Comparison of ENCODE assay signal across 8 cellular contexts in the genomic region with DNA sequence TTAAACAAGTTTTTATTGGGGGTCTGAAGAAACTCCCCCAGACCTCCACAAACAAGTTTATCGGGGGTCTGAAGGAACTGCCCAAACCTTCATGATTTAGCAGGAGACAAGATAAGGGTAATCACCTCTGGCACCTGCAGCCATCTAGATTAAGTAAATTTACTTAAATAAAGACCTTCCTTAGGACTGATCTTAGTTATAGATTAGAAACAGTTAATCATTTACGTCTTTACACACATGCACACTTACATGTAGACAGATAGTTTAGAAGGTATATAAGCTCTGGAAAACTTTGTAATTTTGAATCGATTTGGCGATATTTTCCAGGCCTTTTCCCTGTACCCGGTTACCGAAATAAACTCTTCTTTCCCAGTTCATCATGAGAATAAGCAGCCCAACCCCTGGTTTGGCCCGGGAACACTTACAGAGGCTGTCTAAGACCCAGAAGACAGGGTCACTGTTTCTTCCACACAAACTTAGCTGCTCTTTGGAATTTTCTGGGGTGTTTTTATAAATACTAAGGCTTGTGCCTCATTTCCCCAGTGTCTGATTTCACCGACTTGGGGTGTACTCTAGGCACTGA. TPM values are rescaled to one million over a fixed set of nuclear protein-coding genes. Genes with fewer than 3 reads are reported as not detected.
DNase-seq lines count a peak whose midpoint lies in the region; ATAC-seq and TF ChIP-seq lines count a peak whose summit lies in the region.

No MANE protein-coding gene starts in this region.

- TF ChIP-seq EP300 in SK-N-SH (IDR thresholded peaks at IDR 0.05; ENCODE audit: borderline replicate concordance in 1 of 2, low read depth in 1 of 2, low read length in 1 of 2) (no peak), ovary (IDR thresholded peaks at IDR 0.05) (no peak)

- peak overlapping the region; percentile 89 to 99 for H3K4me3 ChIP-seq in SK-N-SH (ENCODE audit: low read depth in 2 of 2, low read length in 1 of 2)
- H3K4me3 ChIP-seq in ascending aorta = peak overlapping the region; percentile 36 to 70
- H3K4me3 ChIP-seq in ovary = no peak overlapping the region

- no peaks in the 10 kb centered on the region for H4K20me1 ChIP-seq in SK-N-SH (ENCODE audit: insufficient read depth)

- POLR2A ChIA-PET in SK-N-SH (lab: Yijun Ruan, JAX) = interaction anchor here (0.6 to 1.3 kb wide), 2 partner anchors 185 to 210 kb away, joined by 3 read pairs; partner anchors contain the start of gene MAPK4

- peaks cover 30% of the 10 kb centered on the region for H3K79me2 ChIP-seq in SK-N-SH (ENCODE audit: insufficient read depth)

- peak overlapping the region; percentile 93 for H3K4me2 ChIP-seq in SK-N-SH

- peak overlapping the region; percentile 33; the same call in 1 of the 2 replicates for H3K9ac ChIP-seq in SK-N-SH

- intact Hi-C loops in ascending aorta (cut with DNase I) = loop anchor here (2.0 to 10.0 kb wide), 4 partner anchors 93 to 657 kb away; partner anchors contain the start of genes ACAA2, MAPK4, MBD1 and SMAD4
- intact Hi-C loops in ovary (cut with DNase I) = no loop called here

- peaks cover 3 to 6% of the 10 kb centered on the region in 2 experiments; a peak in 2 of 4 replicates for H3K4me1 ChIP-seq in SK-N-SH (ENCODE audit: control insufficient read depth in 1 of 2, insufficient read depth in 2 of 2, low read depth in 1 of 2, low read length in 1 of 2)
- peaks cover 0 to 7% of the 10 kb centered on the region in 2 donors for H3K4me1 ChIP-seq in ascending aorta
- H3K4me1 ChIP-seq in ovary (ENCODE audit: insufficient read depth) = peaks cover 3% of the 10 kb centered on the region

- DNase-seq in SK-N-SH (no peak), ascending aorta (ENCODE audit: low spot score in 2 of 2) (no peak), kidney glomerular epithelial cell (lab: John Stamatoyannopoulos, UW) (peak; percentile 6), substantia nigra (lab: John Stamatoyannopoulos, UW) (peak in 1 of 49 donors; percentile 24), anterior cingulate cortex (lab: John Stamatoyannopoulos, UW) (no peak), NCI-H1048 (lab: John Stamatoyannopoulos, UW) (no peak), ovary (no peak)

- H2AFZ ChIP-seq in SK-N-SH (ENCODE audit: low read depth) = peak overlapping the region; percentile 99

- H3K27ac ChIP-seq in SK-N-SH (ENCODE audit: low read depth in 2 of 2, low read length in 1 of 2) (peak overlapping the region in 1 of 2 experiments; percentile 78; a peak in 1 of 4 replicates), ascending aorta (peak overlapping the region; percentile 14 to 72), substantia nigra (ENCODE audit: low read depth, low read length, poor library complexity, severe bottlenecking) (peak overlapping the region; percentile 37), ovary (peak overlapping the region in 1 of 2 donors; percentile 49)

- peaks cover 0 to 4% of the 10 kb centered on the region in 2 experiments for H3K36me3 ChIP-seq in SK-N-SH (replicated peaks in 1 of 2; ENCODE audit: control insufficient read depth in 1 of 2, insufficient read depth in 2 of 2, low read length in 1 of 2)
- H3K36me3 ChIP-seq in ascending aorta = no peaks in the 10 kb centered on the region
- H3K36me3 ChIP-seq in ovary = no peaks in the 10 kb centered on the region

- 68% methylated on average over 7 of the region's 8 CpGs for WGBS in SK-N-SH (ENCODE audit: low lambda C conversion rate)
- WGBS in ovary, 3 donors = 67 to 73% (median 71%) methylated on average over 8 of the region's 8 CpGs

- TF ChIP-seq CTCF in SK-N-SH (IDR thresholded peaks at IDR 0.05) (no peak), ascending aorta (IDR thresholded peaks at IDR 0.05) (no peak), ovary (IDR thresholded peaks at IDR 0.05) (no peak)

- H3K9me3 ChIP-seq in SK-N-SH (peaks cover 11% of the 10 kb centered on the region), ascending aorta (peaks cover 0 to 3% of the 10 kb centered on the region in 2 donors), ovary (peaks cover 0 to 2% of the 10 kb centered on the region in 2 donors)

- H3K27me3 ChIP-seq in SK-N-SH (ENCODE audit: insufficient read depth) (no peaks in the 10 kb centered on the region), ascending aorta (no peaks in the 10 kb centered on the region), ovary (no peaks in the 10 kb centered on the region)

- no peak for TF ChIP-seq RAD21 in SK-N-SH (IDR thresholded peaks at IDR 0.05; ENCODE audit: low read length)

- CTCF ChIA-PET in SK-N-SH (lab: Yijun Ruan, JAX) = interaction anchor here (0.7 to 1.4 kb wide), 3 partner anchors 11 to 17 kb away, joined by 3 to 4 read pairs (median 3); no protein-coding TSS in a partner anchor

- ATAC-seq in SK-N-SH treated with all-trans-retinoic acid at 6 μM for 48 hours = no peak

- no peak for TF ChIP-seq POLR2A in ovary (IDR thresholded peaks at IDR 0.05)

- H3F3A ChIP-seq in SK-N-SH (replicated peaks; ENCODE audit: insufficient read depth) = no peaks in the 10 kb centered on the region

- no peaks in the 10 kb centered on the region for H3K9me2 ChIP-seq in SK-N-SH

TF ChIP-seq in SK-N-SH, 30 proteins besides CTCF, POLR2A, EP300 and RAD21:
- TF ChIP-seq IRF3 (IDR thresholded peaks at IDR 0.05; ENCODE audit: low read depth, low read length) = no peak

TF ChIP-seq in SK-N-SH treated with all-trans-retinoic acid at 6 μM for 48 hours, 23 proteins besides CTCF, POLR2A, EP300 and RAD21:
- no peak for TF ChIP-seq OSR1 (CRISPR knock-in tag; IDR thresholded peaks at IDR 0.05)
- TF ChIP-seq, protein P1, sequence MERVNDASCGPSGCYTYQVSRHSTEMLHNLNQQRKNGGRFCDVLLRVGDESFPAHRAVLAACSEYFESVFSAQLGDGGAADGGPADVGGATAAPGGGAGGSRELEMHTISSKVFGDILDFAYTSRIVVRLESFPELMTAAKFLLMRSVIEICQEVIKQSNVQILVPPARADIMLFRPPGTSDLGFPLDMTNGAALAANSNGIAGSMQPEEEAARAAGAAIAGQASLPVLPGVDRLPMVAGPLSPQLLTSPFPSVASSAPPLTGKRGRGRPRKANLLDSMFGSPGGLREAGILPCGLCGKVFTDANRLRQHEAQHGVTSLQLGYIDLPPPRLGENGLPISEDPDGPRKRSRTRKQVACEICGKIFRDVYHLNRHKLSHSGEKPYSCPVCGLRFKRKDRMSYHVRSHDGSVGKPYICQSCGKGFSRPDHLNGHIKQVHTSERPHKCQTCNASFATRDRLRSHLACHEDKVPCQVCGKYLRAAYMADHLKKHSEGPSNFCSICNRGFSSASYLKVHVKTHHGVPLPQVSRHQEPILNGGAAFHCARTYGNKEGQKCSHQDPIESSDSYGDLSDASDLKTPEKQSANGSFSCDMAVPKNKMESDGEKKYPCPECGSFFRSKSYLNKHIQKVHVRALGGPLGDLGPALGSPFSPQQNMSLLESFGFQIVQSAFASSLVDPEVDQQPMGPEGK (CRISPR knock-in tag; IDR thresholded peaks at IDR 0.05; ENCODE audit: borderline replicate concordance) = no peak
- no peak for TF ChIP-seq ESRRG (CRISPR knock-in tag; IDR thresholded peaks at IDR 0.05)
- no peak for TF ChIP-seq ISL1 (CRISPR knock-in tag; IDR thresholded peaks at IDR 0.05)
- no peak for TF ChIP-seq ZFP30 (CRISPR knock-in tag; IDR thresholded peaks at IDR 0.05)
- TF ChIP-seq RARB (CRISPR knock-in tag; IDR thresholded peaks at IDR 0.05) = no peak
- no peak for TF ChIP-seq ZNF8 (CRISPR knock-in tag; IDR thresholded peaks at IDR 0.05)
- no peak for TF ChIP-seq POU6F1 (CRISPR knock-in tag; IDR thresholded peaks at IDR 0.05; ENCODE audit: borderline replicate concordance, low read depth)

RNA-seq across cellular contexts. Expression of gene SKA1, which starts 0.6 kb away (rescaled TPM):
- polyA plus RNA-seq in SK-N-SH (2012; rRNA removed) = 4.3 and 4.5 TPM in 2 replicates
- polyA plus RNA-seq in SK-N-SH (2012; cell fraction: cytosol; rRNA removed) = 5.4 and 6.1 TPM in 2 replicates
- polyA plus RNA-seq in SK-N-SH (2012; cell fraction: nucleus; rRNA removed) = 1.3 and 2.3 TPM in 2 replicates
- not detected for total RNA-seq in ascending aorta
- 1 to 10 TPM in 1 of 7 donors, under 1 TPM in 3, not detected in 3; 0.11 to 1.0 (median 0.60) TPM for total RNA-seq in ovary
- polyA plus RNA-seq in ovary = 1 to 10 TPM in 1 of 2 donors, under 1 TPM in 1; 0.10 to 3.3 TPM
